1 cellular context compared by ENCODE assay signal in genomic region chr6:75243333-75244062, GRCh38.
TF ChIP-seq lines count a peak whose summit lies in the region.

COX7A2 (minus strand) TSS chr6:75243801; CDS start chr6:75243734, 67 bp downstream.

TF ChIP-seq in K562, 482 proteins besides CTCF, POLR2A, EP300 and RAD21 (continued from another document and continues in another):
- peak; percentile 74; the same call in 1 of the 2 replicates for TF ChIP-seq ZNF395 (CRISPR knock-in tag; IDR thresholded peaks at IDR 0.05)
- TF ChIP-seq MBD2 (IDR thresholded peaks at IDR 0.05; ENCODE audit: borderline replicate concordance, low read depth): peak; percentile 75; the same call in 1 of the 2 replicates
- TF ChIP-seq MYC (IDR thresholded peaks at IDR 0.05; ENCODE audit: low read depth, low read length): peak; percentile 47; the same call in 1 of the 2 replicates
- no peak for TF ChIP-seq MYC (CRISPR knock-in tag; IDR thresholded peaks at IDR 0.05; ENCODE audit: borderline replicate concordance, low read depth)
- TF ChIP-seq BCLAF1 (IDR thresholded peaks at IDR 0.05; ENCODE audit: borderline replicate concordance in 1 of 2, control insufficient read depth in 1 of 2, low read depth in 2 of 2, low read length in 1 of 2): peak in 1 of 2 experiments; percentile 84; a peak in 1 of 4 replicates
- TF ChIP-seq ZBED1 (IDR thresholded peaks at IDR 0.05): 0 out of 2 replicates have a peak, but pooled peaks have one; percentile 16
- no peak for TF ChIP-seq SREBF2 (CRISPR knock-in tag; IDR thresholded peaks at IDR 0.05)
- TF ChIP-seq FOSL1 (tag; conservative IDR thresholded peaks at IDR 0.05): peak; percentile 54
- TF ChIP-seq ZNF318 (IDR thresholded peaks at IDR 0.05; ENCODE audit: borderline replicate concordance in 1 of 2, low read depth in 1 of 2): peak in 1 of 2 experiments; percentile 28; a peak in 1 of 4 replicates
- peak; percentile 79 for TF ChIP-seq L3MBTL2 (IDR thresholded peaks at IDR 0.05)
- peak; percentile 91 for TF ChIP-seq GTF2E2 (tag; IDR thresholded peaks at IDR 0.05)
- peak; percentile 28; the same call in 1 of the 2 replicates for TF ChIP-seq AFF4 (CRISPR knock-in tag; IDR thresholded peaks at IDR 0.05)
- peak; percentile 46; the same call in 1 of the 2 replicates for TF ChIP-seq CHD2 (IDR thresholded peaks at IDR 0.05; ENCODE audit: low read depth, low read length)
- TF ChIP-seq ATF1 (CRISPR knock-in tag; IDR thresholded peaks at IDR 0.05): no peak
- peak; percentile 91 for TF ChIP-seq ATF1 (tag; IDR thresholded peaks at IDR 0.05)
- no peak for TF ChIP-seq HOXB6 (CRISPR knock-in tag; IDR thresholded peaks at IDR 0.05; ENCODE audit: borderline replicate concordance)
- no peak for TF ChIP-seq ZNF668 (CRISPR knock-in tag; IDR thresholded peaks at IDR 0.05)
- 0 out of 2 replicates have a peak, but pooled peaks have one; percentile 26 for TF ChIP-seq MAX (CRISPR knock-in tag; IDR thresholded peaks at IDR 0.05)
- TF ChIP-seq MAZ (CRISPR knock-in tag; conservative IDR thresholded peaks at IDR 0.05 in 1 of 2, IDR thresholded peaks at IDR 0.05 in 1 of 2): peak in 1 of 2 experiments; percentile 59; a peak in 1 of 4 replicates
- peak; percentile 47; the same call in 1 of the 2 replicates for TF ChIP-seq ZBTB9 (CRISPR knock-in tag; IDR thresholded peaks at IDR 0.05)
- TF ChIP-seq ZNF277 (CRISPR knock-in tag; IDR thresholded peaks at IDR 0.05; ENCODE audit: borderline replicate concordance): no peak
- TF ChIP-seq ZBTB33 (CRISPR knock-in tag; IDR thresholded peaks at IDR 0.05): peak; percentile 99
- peak; percentile 84 for TF ChIP-seq TBP (optimal IDR thresholded peaks at IDR 0.05; ENCODE audit: low read depth, low read length)
- 0 out of 2 replicates have a peak, but pooled peaks have one; percentile 33 for TF ChIP-seq MEF2D (tag; conservative IDR thresholded peaks at IDR 0.05; ENCODE audit: low read depth)
- TF ChIP-seq HMBOX1 (IDR thresholded peaks at IDR 0.05): peak; percentile 95
- TF ChIP-seq TAF9B (IDR thresholded peaks at IDR 0.05; ENCODE audit: partially characterized antibody): peak; percentile 92
- TF ChIP-seq MITF (IDR thresholded peaks at IDR 0.05): peak; percentile 87
